In genomic region chr4:94451669-94452475, GRCh38 we compare ENCODE assay signal across 8 cellular contexts. TPM values are rescaled to one million over a fixed set of nuclear protein-coding genes. Genes with fewer than 3 reads are reported as not detected.
DNase-seq lines count a peak whose midpoint lies in the region; ATAC-seq, FAIRE-seq and TF ChIP-seq lines count a peak whose summit lies in the region.

PDLIM5 (plus strand) TSS chr4:94451942; CDS start chr4:94455289, 3,347 bp downstream.

- peaks cover 38% of the 10 kb centered on the region for H3K27me3 Mint-ChIP-seq in T-helper 1 cell treated with Interleukin-12 subunit alpha and Interleukin-12 subunit beta and Interleukin-4 antibody, amounts not matched to agents 30 μg/mL and 1 μg/mL, for 36 hours (ENCODE audit: low read depth)

- DNase-seq in GM13976 (ENCODE audit: low spot score) (peak; percentile 97), NCI-H128 (lab: John Stamatoyannopoulos, UW; ENCODE audit: unreplicated experiment) (peak; percentile 46), amniotic stem cell (lab: John Stamatoyannopoulos, UW) (peak; percentile 83), left ventricle myocardium inferior (peak; percentile 92), psoas muscle (peak; percentile 92 to 95), urothelium cell line (ENCODE audit: low spot score) (peak; percentile 95)

- peaks cover 14% of the 10 kb centered on the region for H3K4me1 Mint-ChIP-seq in T-helper 1 cell treated with Interleukin-12 subunit alpha and Interleukin-12 subunit beta and Interleukin-4 antibody, amounts not matched to agents 30 μg/mL and 1 μg/mL, for 36 hours (ENCODE audit: low read depth)

- H3K36me3 ChIP-seq in left ventricle myocardium inferior (peaks cover 19% of the 10 kb centered on the region), psoas muscle (ENCODE audit: insufficient read depth in 1 of 2, low read depth in 1 of 2) (peaks cover 0 to 15% of the 10 kb centered on the region in 2 donors)

- H3K27me3 ChIP-seq in left ventricle myocardium inferior (ENCODE audit: low read depth), result no peaks in the 10 kb centered on the region
- no peaks in the 10 kb centered on the region for H3K27me3 ChIP-seq in psoas muscle (ENCODE audit: insufficient read depth in 3 of 3, low read length in 2 of 3)

- peak; percentile 88 for ATAC-seq in HG02759 (IDR thresholded peaks at IDR 0.05; ENCODE audit: unreplicated experiment)
- peak; percentile 84 to 93 (median 87) for ATAC-seq in psoas muscle

- H3K9me3 ChIP-seq in left ventricle myocardium inferior (replicated peaks) (no peaks in the 10 kb centered on the region), psoas muscle (no peaks in the 10 kb centered on the region)

- 0 to 1% (median 0%) methylated on average over 63 to 89 of the region's 89 CpGs for WGBS in psoas muscle, 3 donors

- in situ Hi-C loops in GM13976 (cut with MboI; ENCODE audit: low sequenced_read_pairs, unreplicated experiment), result no loop called here

- H3K36me3 Mint-ChIP-seq in T-helper 1 cell treated with Interleukin-12 subunit alpha and Interleukin-12 subunit beta and Interleukin-4 antibody, amounts not matched to agents 30 μg/mL and 1 μg/mL, for 36 hours (ENCODE audit: low read depth), result no peaks in the 10 kb centered on the region

- H3K27ac ChIP-seq in left ventricle myocardium inferior (replicated peaks), result peak within 1 kb of the TSS; percentile 99
- H3K27ac ChIP-seq in psoas muscle, result peak within 1 kb of the TSS; percentile 99

- H3K4me1 ChIP-seq in left ventricle myocardium inferior, result peaks cover 56% of the 10 kb centered on the region
- peaks cover 21% of the 10 kb centered on the region for H3K4me1 ChIP-seq in psoas muscle

- H3K4me3 Mint-ChIP-seq in T-helper 1 cell treated with Interleukin-12 subunit alpha and Interleukin-12 subunit beta and Interleukin-4 antibody, amounts not matched to agents 30 μg/mL and 1 μg/mL, for 36 hours, result peak within 1 kb of the TSS; percentile 84

- H3K4me3 ChIP-seq in left ventricle myocardium inferior (peak within 1 kb of the TSS; percentile 98), psoas muscle (peak within 1 kb of the TSS; percentile 97)

- FAIRE-seq in urothelium cell line (lab: Jason Lieb, UNC), result peak; percentile 67

- no peak for TF ChIP-seq CTCF in GM13976 (IDR thresholded peaks at IDR 0.05; ENCODE audit: borderline replicate concordance, control extremely low read depth, extremely low read depth, insufficient read depth, missing control alignments)
- no peak for TF ChIP-seq CTCF in left ventricle myocardium inferior (IDR thresholded peaks at IDR 0.05; ENCODE audit: borderline replicate concordance)
- TF ChIP-seq CTCF in psoas muscle (IDR thresholded peaks at IDR 0.05), result no peak

- intact Hi-C loops in left ventricle myocardium inferior (cut with micrococcal nuclease) (no loop called here), psoas muscle (cut with DNase I) (loop anchor here (1.0 to 5.0 kb wide), 3 partner anchors 41 to 130 kb away; no protein-coding TSS in a partner anchor)

- no peaks in the 10 kb centered on the region for H3K9me3 Mint-ChIP-seq in T-helper 1 cell treated with Interleukin-12 subunit alpha and Interleukin-12 subunit beta and Interleukin-4 antibody, amounts not matched to agents 30 μg/mL and 1 μg/mL, for 36 hours

- peak within 1 kb of the TSS; percentile 32 for H3K27ac Mint-ChIP-seq in T-helper 1 cell treated with Interleukin-12 subunit alpha and Interleukin-12 subunit beta and Interleukin-4 antibody, amounts not matched to agents 30 μg/mL and 1 μg/mL, for 36 hours

RNA-seq across cellular contexts. Expression of gene PDLIM5, which starts in this region (rescaled TPM):
- total RNA-seq in left ventricle myocardium inferior (982 TPM), psoas muscle (100 to 1,000 TPM; 459 to 840 (median 509) TPM)
- 100 to 1,000 TPM; 215 to 533 (median 426) TPM for polyA plus RNA-seq in psoas muscle

Comparison
In these comparisons a context has a peak if more than half of its experiments do, and no peak if none do; other contexts are left out.
1. Peak in every context shown above with its lines: DNase-seq, ATAC-seq, H3K4me3 ChIP-seq and H3K27ac ChIP-seq.
2. DNase-seq: peak in every context shown above with its lines; median percentile 97 in GM13976; 95 in urothelium cell line; 94 in psoas muscle; 92 in left ventricle myocardium inferior; 83 in amniotic stem cell; 46 in NCI-H128.